In the genomic region with DNA sequence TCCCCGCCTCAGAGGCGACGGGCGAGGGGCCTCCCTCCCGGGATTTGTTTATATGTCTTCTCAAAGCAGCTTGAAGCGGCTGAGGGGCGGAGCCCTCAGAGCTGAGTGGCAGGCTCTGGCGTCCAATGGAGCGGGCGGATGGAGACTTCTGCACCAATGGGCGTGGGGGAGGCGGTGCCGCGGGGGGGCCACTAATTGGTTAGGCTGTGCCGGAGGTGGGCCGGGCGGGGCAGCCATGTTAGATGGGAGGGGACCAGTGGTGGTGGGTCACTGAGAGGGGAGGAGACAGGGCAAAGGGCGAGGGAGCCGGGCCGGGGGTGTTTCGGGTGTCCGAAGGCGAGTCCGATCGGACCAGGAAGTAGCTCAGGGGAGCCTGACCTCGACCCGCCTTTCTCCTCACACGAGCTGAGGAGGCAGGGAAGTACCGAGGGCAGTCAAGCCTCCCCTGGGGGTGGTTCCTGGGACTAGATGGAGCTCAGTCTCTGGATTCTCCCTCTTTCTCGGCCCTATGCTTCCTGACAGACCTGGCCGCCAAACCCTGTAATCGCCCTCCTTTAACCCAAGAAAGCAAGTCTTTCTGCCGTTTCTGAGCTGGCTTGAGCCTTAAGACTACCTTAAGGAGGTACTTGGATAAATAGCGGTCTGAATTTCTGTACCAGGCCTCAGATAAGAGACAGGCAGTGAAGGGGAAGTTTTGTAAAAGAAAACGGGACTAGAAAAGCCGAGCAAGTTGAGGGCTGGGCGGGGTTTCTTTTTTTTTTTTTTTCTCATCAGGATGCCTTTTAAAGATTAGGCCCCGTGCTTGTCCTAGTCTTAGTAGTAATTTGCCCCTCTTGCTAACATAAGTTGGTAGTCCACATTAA, we compare ENCODE assay signal across 1 cellular context.
TF ChIP-seq lines count a peak whose summit lies in the region.

No MANE protein-coding gene starts in this region.

TF ChIP-seq in H1, 55 proteins besides CTCF, POLR2A, EP300 and RAD21:
- TF ChIP-seq JUN (IDR thresholded peaks at IDR 0.05; ENCODE audit: low read depth, low read length) (no peak), TAF7 (optimal IDR thresholded peaks at IDR 0.05; ENCODE audit: borderline replicate concordance, low read depth, low read length) (no peak), NANOG (IDR thresholded peaks at IDR 0.05; ENCODE audit: insufficient read depth, low read depth, low read length, poor library complexity, severe bottlenecking) (no peak), TCF12 (IDR thresholded peaks at IDR 0.05; ENCODE audit: low read depth, low read length) (no peak), SP1 (IDR thresholded peaks at IDR 0.05; ENCODE audit: low read depth, low read length) (peak; percentile 98), SP2 (IDR thresholded peaks at IDR 0.05; ENCODE audit: low read length) (peak; percentile 84), CTBP2 (IDR thresholded peaks at IDR 0.05; ENCODE audit: borderline replicate concordance, insufficient read depth, insufficient read length, low read length) (no peak), SIN3A (conservative IDR thresholded peaks at IDR 0.05 in 1 of 2, IDR thresholded peaks at IDR 0.05 in 1 of 2; ENCODE audit: low read depth in 1 of 2, low read length in 2 of 2) (peak in 1 of 2 experiments; percentile 81; a peak in 1 of 4 replicates), ZNF274 (IDR thresholded peaks at IDR 0.05; ENCODE audit: borderline replicate concordance, extremely low read depth, low read length) (no peak), HDAC6 (IDR thresholded peaks at IDR 0.05; ENCODE audit: low read depth, low read length) (no peak), HDAC2 (IDR thresholded peaks at IDR 0.05; ENCODE audit: borderline replicate concordance in 1 of 2, low read depth in 2 of 2, low read length in 2 of 2) (no peak), ASH2L (IDR thresholded peaks at IDR 0.05; ENCODE audit: low read length) (peak; percentile 68), POLR2AphosphoS5 (IDR thresholded peaks at IDR 0.05; ENCODE audit: low read depth, low read length) (peak; percentile 62), KDM4A (IDR thresholded peaks at IDR 0.05; ENCODE audit: low read depth, low read length, severe bottlenecking) (peak; percentile 73), EZH2 (IDR thresholded peaks at IDR 0.05; ENCODE audit: low read depth, low read length, severe bottlenecking) (no peak), SP4 (IDR thresholded peaks at IDR 0.05; ENCODE audit: low read length) (peak; percentile 88; the same call in 1 of the 2 replicates), CHD2 (IDR thresholded peaks at IDR 0.05; ENCODE audit: low read length) (peak; percentile 91), GABPA (IDR thresholded peaks at IDR 0.05; ENCODE audit: borderline replicate concordance, insufficient read depth, low read length) (no peak), CHD1 (IDR thresholded peaks at IDR 0.05; ENCODE audit: low read depth, low read length) (no peak), YY1 (IDR thresholded peaks at IDR 0.05; ENCODE audit: low read depth, low read length) (peak; percentile 91), SUZ12 (IDR thresholded peaks at IDR 0.05; ENCODE audit: low read length) (no peak), TBP (IDR thresholded peaks at IDR 0.05; ENCODE audit: low read depth, low read length) (peak; percentile 59; the same call in 1 of the 2 replicates), MAFK (IDR thresholded peaks at IDR 0.05; ENCODE audit: low read depth, low read length) (no peak), CREB1 (IDR thresholded peaks at IDR 0.05) (peak; percentile 58; the same call in 1 of the 2 replicates), SAP30 (IDR thresholded peaks at IDR 0.05; ENCODE audit: insufficient read depth, insufficient replicate concordance, low read length) (peak; percentile 13), TAF1 (IDR thresholded peaks at IDR 0.05; ENCODE audit: low read depth, low read length) (peak; percentile 74; the same call in 1 of the 2 replicates), ATF3 (IDR thresholded peaks at IDR 0.05; ENCODE audit: insufficient read depth, low read depth, low read length) (no peak), E2F6 (IDR thresholded peaks at IDR 0.05) (0 out of 2 replicates have a peak, but pooled peaks have one; percentile 21), PHF8 (conservative IDR thresholded peaks at IDR 0.05; ENCODE audit: low read depth, low read length) (peak; percentile 50)
